Comparison of ENCODE assay signal across 23 cellular contexts in genomic region chr22:37448521-37449150, GRCh38. TPM values are rescaled to one million over a fixed set of nuclear protein-coding genes. Genes with fewer than 3 reads are reported as not detected.
DNase-seq lines count a peak whose midpoint lies in the region; ATAC-seq and TF ChIP-seq lines count a peak whose summit lies in the region.
"Had no signal": no experiment of that assay in that cellular context is flagged by ENCODE, and none has a peak within 500 bp of the region (broad histone marks: within the 10 kb centered on the region; RNA-seq: fewer than 3 reads in every experiment).

No MANE protein-coding gene starts in this region.

- no peaks in the 10 kb centered on the region for H3K79me2 ChIP-seq in GM23338 (replicated peaks; ENCODE audit: insufficient read depth)

- CTCF ChIA-PET in T-cell (lab: Charles Lee) = no interaction called here

- H3K27ac Mint-ChIP-seq in GM23338 = no peak overlapping the region
- H3K27ac Mint-ChIP-seq in neural crest cell (ENCODE audit: unreplicated experiment) = peak overlapping the region; percentile 35
- no peak overlapping the region for H3K27ac Mint-ChIP-seq in T-cell
- H3K27ac Mint-ChIP-seq: activated naive CD8-positive, alpha-beta T cell; activated T-helper 1 cell treated with anti-CD3 and anti-CD28 coated beads, Interleukin-12 subunit alpha, Interleukin-12 subunit beta, Interleukin-2, Interleukin-4 antibody, amounts not matched to agents 30 ng/mL and 10 ng/mL and 1 ng/mL, durations not matched to agents 14 hours and 24 hours and 36 hours; CD4-positive, alpha-beta T cell; T-helper 2 cell treated with Interferon-gamma antibody and Interleukin-4, amounts not matched to agents 5 μg/mL and 100 μg/mL, for 36 hours had no signal

- no peak for TF ChIP-seq CTCF in GM23338 (conservative IDR thresholded peaks at IDR 0.05; ENCODE audit: low read depth in 2 of 2)
- no peak for TF ChIP-seq CTCF in neural crest cell (conservative IDR thresholded peaks at IDR 0.05)

- H3K4me2 ChIP-seq in GM23338 = no peak overlapping the region

- H3K27ac ChIP-seq in GM23338 (ENCODE audit: low read depth) = no peak overlapping the region
- H3K27ac ChIP-seq: ascending aorta, epithelial cell of prostate, prostate gland, suprapubic skin had no signal

- no peaks in the 10 kb centered on the region for H3K36me3 ChIP-seq in GM23338 (ENCODE audit: insufficient read depth)
- H3K36me3 ChIP-seq: ascending aorta, prostate gland, suprapubic skin, WERI-Rb-1 had no signal

- H3K27me3 ChIP-seq in GM23338 (ENCODE audit: insufficient read depth) = no peaks in the 10 kb centered on the region
- H3K27me3 ChIP-seq: ascending aorta had no signal

- H3K4me3 Mint-ChIP-seq in GM23338 = no peak overlapping the region
- no peak overlapping the region for H3K4me3 Mint-ChIP-seq in neural crest cell
- no peak overlapping the region for H3K4me3 Mint-ChIP-seq in T-cell
- H3K4me3 Mint-ChIP-seq: activated naive CD8-positive, alpha-beta T cell; activated T-helper 1 cell treated with anti-CD3 and anti-CD28 coated beads, Interleukin-12 subunit alpha, Interleukin-12 subunit beta, Interleukin-2, Interleukin-4 antibody, amounts not matched to agents 30 ng/mL and 10 ng/mL and 1 ng/mL, durations not matched to agents 14 hours and 24 hours and 36 hours; CD4-positive, alpha-beta T cell; central memory CD8-positive, alpha-beta T cell; T-helper 2 cell treated with Interferon-gamma antibody and Interleukin-4, amounts not matched to agents 5 μg/mL and 100 μg/mL, for 36 hours had no signal

- DNase-seq in GM23338 (ENCODE audit: low spot score) = no peak
- DNase-seq in NCI-H1694 treated with DMSO at 0.1 percent for 48 hours (lab: John Stamatoyannopoulos, UW) = peak; percentile 78
- peak; percentile 78 for DNase-seq in SW480 (ENCODE audit: low spot score)
- no peak for DNase-seq in neural crest cell (ENCODE audit: low read depth, low spot score)
- DNase-seq in T-cell = no peak
- no peak for DNase-seq in MV-4-11 (lab: John Stamatoyannopoulos, UW)
- DNase-seq: activated CD4-positive, alpha-beta T cell treated with anti-CD3 and anti-CD28 coated beads, Interleukin-2, amount 50 U/mL, for 1 hour; CD4-positive, alpha-beta T cell; foreskin fibroblast; hippocampal formation; Karpas-422; NCI-H446; WERI-Rb-1 had no signal

- no peaks in the 10 kb centered on the region; the same call in 2 of the 3 replicates for H3K4me1 Mint-ChIP-seq in GM23338
- no peaks in the 10 kb centered on the region for H3K4me1 Mint-ChIP-seq in neural crest cell
- peaks cover 5 to 9% (median 8%) of the 10 kb centered on the region in 3 donors for H3K4me1 Mint-ChIP-seq in T-cell
- H3K4me1 Mint-ChIP-seq: central memory CD8-positive, alpha-beta T cell had no signal

- H3K27me3 Mint-ChIP-seq in GM23338 (ENCODE audit: insufficient read depth, low read depth, poor library complexity) (peaks cover 6% of the 10 kb centered on the region), neural crest cell (ENCODE audit: low read depth) (peaks cover 21% of the 10 kb centered on the region), T-cell (no peaks in the 10 kb centered on the region)
- H3K27me3 Mint-ChIP-seq: activated naive CD8-positive, alpha-beta T cell; CD4-positive, alpha-beta T cell; central memory CD8-positive, alpha-beta T cell had no signal

- POLR2A ChIA-PET in T-cell (lab: Charles Lee) = no interaction called here

- no peaks in the 10 kb centered on the region for H4K20me1 ChIP-seq in GM23338 (replicated peaks; ENCODE audit: insufficient read depth)

- ATAC-seq in GM23338 (peak; percentile 29; the same call in 1 of the 3 replicates), T-cell (replicated peaks in 1 of 4) (no peak), HG03280 (IDR thresholded peaks at IDR 0.05; ENCODE audit: unreplicated experiment) (no peak)

- no peak overlapping the region for H3K4me3 ChIP-seq in GM23338
- H3K4me3 ChIP-seq: ascending aorta, prostate gland, suprapubic skin had no signal

- H2AFZ ChIP-seq in GM23338 = peak overlapping the region; percentile 18; the same call in 1 of the 2 replicates

- no peaks in the 10 kb centered on the region for H3K4me1 ChIP-seq in GM23338 (ENCODE audit: insufficient read depth)
- H3K4me1 ChIP-seq: ascending aorta, prostate gland had no signal

- H3K36me3 Mint-ChIP-seq in GM23338 (ENCODE audit: low read depth) (no peaks in the 10 kb centered on the region), neural crest cell (ENCODE audit: low read depth) (no peaks in the 10 kb centered on the region), T-cell (peaks cover 6% of the 10 kb centered on the region)
- H3K36me3 Mint-ChIP-seq: activated naive CD8-positive, alpha-beta T cell had no signal

- no peaks in the 10 kb centered on the region for H3F3A ChIP-seq in GM23338 (replicated peaks; ENCODE audit: low read depth)

- no peaks in the 10 kb centered on the region for H3K9me2 ChIP-seq in GM23338 (ENCODE audit: insufficient read depth)

- peaks cover 6% of the 10 kb centered on the region; the same call in 2 of the 3 replicates for H3K9me3 Mint-ChIP-seq in GM23338
- H3K9me3 Mint-ChIP-seq in neural crest cell = no peaks in the 10 kb centered on the region
- no peaks in the 10 kb centered on the region for H3K9me3 Mint-ChIP-seq in T-cell
- H3K9me3 Mint-ChIP-seq: activated T-helper 1 cell treated with anti-CD3 and anti-CD28 coated beads, Interleukin-12 subunit alpha, Interleukin-12 subunit beta, Interleukin-2, Interleukin-4 antibody, amounts not matched to agents 30 ng/mL and 10 ng/mL and 1 ng/mL, durations not matched to agents 14 hours and 24 hours and 36 hours; CD4-positive, alpha-beta T cell; central memory CD8-positive, alpha-beta T cell; T-helper 2 cell treated with Interferon-gamma antibody and Interleukin-4, amounts not matched to agents 5 μg/mL and 100 μg/mL, for 36 hours had no signal

TF ChIP-seq in GM23338, 12 proteins besides CTCF, POLR2A, EP300 and RAD21 (continues in another document):
- TF ChIP-seq ETS1 (IDR thresholded peaks at IDR 0.05) = no peak
- no peak for TF ChIP-seq ZNF114 (CRISPR knock-in tag; IDR thresholded peaks at IDR 0.05)
- no peak for TF ChIP-seq JUNB (IDR thresholded peaks at IDR 0.05; ENCODE audit: unreplicated experiment)
- TF ChIP-seq EZH2 (IDR thresholded peaks at IDR 0.05; ENCODE audit: low read depth, unreplicated experiment) = no peak
- no peak for TF ChIP-seq STAT1 (IDR thresholded peaks at IDR 0.05; ENCODE audit: unreplicated experiment)
- TF ChIP-seq ZNF331 (CRISPR knock-in tag; IDR thresholded peaks at IDR 0.05; ENCODE audit: low read depth) = no peak
- no peak for TF ChIP-seq REST (IDR thresholded peaks at IDR 0.05; ENCODE audit: unreplicated experiment)
- no peak for TF ChIP-seq CREB1 (CRISPR knock-in tag; IDR thresholded peaks at IDR 0.05; ENCODE audit: low read depth)
- no peak for TF ChIP-seq POLR2AphosphoS5 (IDR thresholded peaks at IDR 0.05; ENCODE audit: low read depth)
- TF ChIP-seq NANOG (IDR thresholded peaks at IDR 0.05; ENCODE audit: borderline replicate concordance) = no peak
- TF ChIP-seq EZH2phosphoT487 (IDR thresholded peaks at IDR 0.05; ENCODE audit: unreplicated experiment) = no peak

RNA-seq across cellular contexts. Expression of gene ELFN2, which starts 21.4 kb away (rescaled TPM):
- 0.35 and 0.62 TPM in 2 replicates for total RNA-seq in GM23338 (2014; rRNA removed; shearing (Covaris generic))
- 0.18 and 0.23 TPM in 2 replicates for polyA plus RNA-seq in GM23338 (2016; fragmentation: Nextera tagmentation; extraction: Ambion mirVana)
- total RNA-seq in neural crest cell (0.09 and 0.27 TPM in 2 replicates), T-cell (under 1 TPM; 0.09 to 0.88 (median 0.70) TPM)
- total RNA-seq: ascending aorta had no signal

RNA-seq across cellular contexts. Expression of gene MFNG, which starts 37.5 kb away (rescaled TPM):
- 1.9 and 3.8 TPM in 2 replicates for total RNA-seq in GM23338 (2014; rRNA removed; shearing (Covaris generic))
- 1.1 and 1.4 TPM in 2 replicates for polyA plus RNA-seq in GM23338 (2016; fragmentation: Nextera tagmentation; extraction: Ambion mirVana)
- 3.2 and 4.7 TPM in 2 replicates for total RNA-seq in neural crest cell
- 100 to 1,000 TPM; 153 to 296 (median 268) TPM for total RNA-seq in T-cell
- total RNA-seq: RPMI7951 had no signal

Comparison
In these comparisons a context has a peak if more than half of its experiments do, and no peak if none do; other contexts are left out.
1. DNase-seq: peak in NCI-H1694 treated with DMSO at 0.1 percent for 48 hours (single experiment) and SW480 (single experiment); none in GM23338 (single experiment), neural crest cell (single experiment), T-cell (0 of 34) and MV-4-11 (single experiment).
2. RNA of gene MFNG, which starts 37.5 kb away (total RNA-seq): 153 to 296 TPM in T-cell; 3.2 to 4.7 TPM in neural crest cell and 1.9 to 3.8 TPM in GM23338; every median in the first group is over 10 times any median in the second.